In genomic region chr18:50177294-50177992, GRCh38 we compare ENCODE assay signal across 18 cellular contexts. TPM values are rescaled to one million over a fixed set of nuclear protein-coding genes. Genes with fewer than 3 reads are reported as not detected.
"Had no signal": no experiment of that assay in that cellular context is flagged by ENCODE, and none has a peak within 500 bp of the region (broad histone marks: within the 10 kb centered on the region; RNA-seq: fewer than 3 reads in every experiment).

No MANE protein-coding gene starts in this region.

- ATAC-seq: gastrocnemius medialis; heart right ventricle; left ventricle myocardium superior; natural killer cell; sciatic nerve; stimulated activated naive B cell treated with anti-CD40 and anti-IgM and Interleukin-4, amounts not matched to agents 10 μg/mL and 1 μg/mL and 100 μg/mL, for 72 hours; stimulated activated naive CD8-positive, alpha-beta T cell treated with anti-CD3 and anti-CD28 coated beads, Interleukin-15, amount 100 ng/mL, for 72 hours had no signal

- DNase-seq: cortex of kidney; dorsolateral prefrontal cortex; effector CD8-positive, alpha-beta T cell; gastrocnemius medialis; heart right ventricle; immature natural killer cell; left ventricle myocardium superior; natural killer cell; posterior cingulate gyrus; spleen; stimulated activated CD4-positive, alpha-beta T cell treated with anti-CD3 and anti-CD28 coated beads, Interleukin-15, amount 100 ng/mL, for 24 hours; stimulated activated CD4-positive, alpha-beta T cell treated with anti-CD3 and anti-CD28 coated beads, Interleukin-1b, Interleukin-23, amount 100 ng/mL, for 48 hours; stimulated activated CD4-positive, alpha-beta T cell treated with anti-CD3 and anti-CD28 coated beads, Interleukin-4, amount 100 ng/mL, for 4 hours; stimulated activated naive B cell treated with anti-CD40 and anti-IgM and Interleukin-4, amounts not matched to agents 10 μg/mL and 1 μg/mL and 100 μg/mL, for 72 hours; stimulated activated naive CD8-positive, alpha-beta T cell treated with anti-CD3 and anti-CD28 coated beads, Interleukin-15, amount 100 ng/mL, for 72 hours; testis had no signal

RNA-seq across cellular contexts. Expression of gene MYO5B, which starts 17.5 kb away (rescaled TPM):
- total RNA-seq: osteocyte had no signal
